In the genomic region with DNA sequence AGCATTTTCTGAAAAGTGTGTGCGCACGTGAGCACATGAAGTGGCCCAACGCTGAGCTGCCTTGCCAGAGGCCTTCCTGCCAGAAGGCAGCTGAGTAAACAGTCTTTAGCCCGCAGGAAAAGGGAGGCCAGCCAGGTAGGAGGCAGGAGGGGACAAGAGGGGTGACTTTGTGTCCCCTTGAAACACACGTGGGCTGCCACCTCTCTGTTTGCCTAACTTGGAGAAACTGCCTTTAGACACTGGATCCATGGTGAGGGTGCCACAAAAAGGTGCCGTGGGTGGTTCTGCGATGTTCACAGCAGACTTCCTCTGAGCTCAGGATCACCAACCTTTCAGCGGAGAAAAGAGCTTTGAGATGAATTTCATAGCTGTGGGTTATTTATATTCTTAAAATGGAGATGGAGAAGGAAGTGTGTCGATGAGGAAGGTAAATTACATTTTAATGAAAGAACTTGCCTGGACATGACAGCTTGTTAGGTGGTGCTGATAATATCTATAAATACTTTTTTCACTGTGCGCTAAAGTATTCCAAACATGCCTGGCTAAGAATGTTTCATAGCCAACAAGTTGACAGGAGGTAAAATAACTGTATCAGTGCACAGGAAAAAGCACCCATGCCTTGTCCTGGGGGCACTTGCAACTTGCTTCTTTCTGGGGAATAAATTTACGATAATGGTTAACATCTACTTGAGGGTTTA, we compare ENCODE assay signal across 8 cellular contexts. TPM values are rescaled to one million over a fixed set of nuclear protein-coding genes. Genes with fewer than 3 reads are reported as not detected.
DNase-seq lines count a peak whose midpoint lies in the region; ATAC-seq and TF ChIP-seq lines count a peak whose summit lies in the region.

No MANE protein-coding gene starts in this region.

- H3K27me3 Mint-ChIP-seq in progenitor cell of endocrine pancreas = no peaks in the 10 kb centered on the region
- no peaks in the 10 kb centered on the region for H3K27me3 Mint-ChIP-seq in stimulated activated memory B cell treated with anti-CD40 and anti-IgM and Interleukin-4, amounts not matched to agents 10 μg/mL and 1 μg/mL and 100 μg/mL, for 72 hours
- peaks cover 4% of the 10 kb centered on the region for H3K27me3 Mint-ChIP-seq in activated CD8-positive, alpha-beta T cell treated with anti-CD3 and anti-CD28 coated beads, Interleukin-2, amount 10 ng/mL, durations not matched to agents 7 days and 5 days (ENCODE audit: low read depth)

- peaks cover 36% of the 10 kb centered on the region for H3K4me1 Mint-ChIP-seq in progenitor cell of endocrine pancreas (ENCODE audit: low read depth)
- no peaks in the 10 kb centered on the region for H3K4me1 Mint-ChIP-seq in stimulated activated memory B cell treated with anti-CD40 and anti-IgM and Interleukin-4, amounts not matched to agents 10 μg/mL and 1 μg/mL and 100 μg/mL, for 72 hours
- peaks cover 17% of the 10 kb centered on the region for H3K4me1 Mint-ChIP-seq in activated CD8-positive, alpha-beta T cell treated with anti-CD3 and anti-CD28 coated beads, Interleukin-2, amount 10 ng/mL, durations not matched to agents 7 days and 5 days (ENCODE audit: low read depth)

- peak overlapping the region; percentile 87 for H3K27ac Mint-ChIP-seq in progenitor cell of endocrine pancreas
- H3K27ac Mint-ChIP-seq in stimulated activated memory B cell treated with anti-CD40 and anti-IgM and Interleukin-4, amounts not matched to agents 10 μg/mL and 1 μg/mL and 100 μg/mL, for 72 hours = no peak overlapping the region
- H3K27ac Mint-ChIP-seq in activated CD8-positive, alpha-beta T cell treated with anti-CD3 and anti-CD28 coated beads, Interleukin-2, amount 10 ng/mL, durations not matched to agents 7 days and 5 days = no peak overlapping the region

- H3K9me3 Mint-ChIP-seq in progenitor cell of endocrine pancreas (ENCODE audit: low read depth) = peaks cover 5% of the 10 kb centered on the region
- no peaks in the 10 kb centered on the region for H3K9me3 Mint-ChIP-seq in stimulated activated memory B cell treated with anti-CD40 and anti-IgM and Interleukin-4, amounts not matched to agents 10 μg/mL and 1 μg/mL and 100 μg/mL, for 72 hours
- H3K9me3 Mint-ChIP-seq in activated CD8-positive, alpha-beta T cell treated with anti-CD3 and anti-CD28 coated beads, Interleukin-2, amount 10 ng/mL, durations not matched to agents 7 days and 5 days (ENCODE audit: insufficient read depth) = no peaks in the 10 kb centered on the region

- CTCF ChIA-PET in activated CD8-positive, alpha-beta T cell treated with anti-CD3 and anti-CD28 coated beads, Interleukin-2, amount 10 ng/mL, durations not matched to agents 7 days and 5 days (lab: Charles Lee) = interaction anchor here (1.7 kb wide), 1 partner anchor 19 kb away, joined by 6 read pairs; no protein-coding TSS in a partner anchor

- no peak overlapping the region for H3K4me3 ChIP-seq in epithelial cell of esophagus (ENCODE audit: low read length)

- DNase-seq in EH (ENCODE audit: low read depth) (peak; percentile 48), NCI-H2196 treated with DMSO at 0.1 percent for 48 hours (lab: John Stamatoyannopoulos, UW; ENCODE audit: unreplicated experiment) (peak; percentile 82), epithelial cell of esophagus (ENCODE audit: low read depth) (peak; percentile 83), progenitor cell of endocrine pancreas (ENCODE audit: low spot score, unreplicated experiment) (no peak), mucosa of gallbladder (ENCODE audit: low spot score) (no peak)
- DNase-seq in activated CD8-positive, alpha-beta T cell treated with anti-CD3 and anti-CD28 coated beads, Interleukin-2, amount 10 ng/mL, durations not matched to agents 7 days and 5 days = no peak

- POLR2A ChIA-PET in activated CD8-positive, alpha-beta T cell treated with anti-CD3 and anti-CD28 coated beads, Interleukin-2, amount 10 ng/mL, durations not matched to agents 7 days and 5 days (lab: Charles Lee) = no interaction called here

- peak overlapping the region; percentile 20 for H3K4me3 Mint-ChIP-seq in progenitor cell of endocrine pancreas (ENCODE audit: low read depth)
- H3K4me3 Mint-ChIP-seq in stimulated activated memory B cell treated with anti-CD40 and anti-IgM and Interleukin-4, amounts not matched to agents 10 μg/mL and 1 μg/mL and 100 μg/mL, for 72 hours = no peak overlapping the region
- no peak overlapping the region for H3K4me3 Mint-ChIP-seq in activated CD8-positive, alpha-beta T cell treated with anti-CD3 and anti-CD28 coated beads, Interleukin-2, amount 10 ng/mL, durations not matched to agents 7 days and 5 days

- ATAC-seq in HG02763 (IDR thresholded peaks at IDR 0.05; ENCODE audit: unreplicated experiment) = no peak
- ATAC-seq in stimulated activated memory B cell treated with anti-CD40 and anti-IgM and Interleukin-4, amounts not matched to agents 10 μg/mL and 1 μg/mL and 100 μg/mL, for 72 hours = no peak
- ATAC-seq in activated CD8-positive, alpha-beta T cell treated with anti-CD3 and anti-CD28 coated beads, Interleukin-2, amount 10 ng/mL, durations not matched to agents 7 days and 5 days = no peak

- TF ChIP-seq CTCF in epithelial cell of esophagus (IDR thresholded peaks at IDR 0.05; ENCODE audit: insufficient read depth, low read depth, low read length, missing control alignments) = no peak
- TF ChIP-seq CTCF in progenitor cell of endocrine pancreas (IDR thresholded peaks at IDR 0.05; ENCODE audit: unreplicated experiment) = no peak

- H3K36me3 Mint-ChIP-seq in progenitor cell of endocrine pancreas (ENCODE audit: insufficient read depth) = peaks cover 1% of the 10 kb centered on the region
- H3K36me3 Mint-ChIP-seq in stimulated activated memory B cell treated with anti-CD40 and anti-IgM and Interleukin-4, amounts not matched to agents 10 μg/mL and 1 μg/mL and 100 μg/mL, for 72 hours = peaks cover 16% of the 10 kb centered on the region
- no peaks in the 10 kb centered on the region for H3K36me3 Mint-ChIP-seq in activated CD8-positive, alpha-beta T cell treated with anti-CD3 and anti-CD28 coated beads, Interleukin-2, amount 10 ng/mL, durations not matched to agents 7 days and 5 days (ENCODE audit: low read depth)

RNA-seq across cellular contexts. Expression of a gene that starts 36.6 kb away (rescaled TPM):
- total RNA-seq in progenitor cell of endocrine pancreas (42.3 and 46.8 TPM in 2 replicates), mucosa of gallbladder (24.9 TPM)
- total RNA-seq in activated CD8-positive, alpha-beta T cell treated with anti-CD3 and anti-CD28 coated beads, Interleukin-2, amount 10 ng/mL, durations not matched to agents 7 days and 5 days = 10 to 100 TPM; 27.9 to 31.0 TPM

Comparison
In these comparisons a context has a peak if more than half of its experiments do, and no peak if none do; other contexts are left out.
1. DNase-seq: peak in EH (single experiment), NCI-H2196 treated with DMSO at 0.1 percent for 48 hours (single experiment) and epithelial cell of esophagus (single experiment); none in progenitor cell of endocrine pancreas (single experiment), mucosa of gallbladder (single experiment) and activated CD8-positive, alpha-beta T cell treated with anti-CD3 and anti-CD28 coated beads, Interleukin-2, amount 10 ng/mL, durations not matched to agents 7 days and 5 days (single experiment).